ENCODE assay signal across 1 cellular context in genomic region chr14:90816686-90817436, GRCh38.
TF ChIP-seq lines count a peak whose summit lies in the region.

No MANE protein-coding gene starts in this region.

TF ChIP-seq in WTC11, 78 proteins besides CTCF, POLR2A, EP300 and RAD21 (continued from another document):
- TF ChIP-seq STAT6 (CRISPR knock-in tag; conservative IDR thresholded peaks at IDR 0.05; ENCODE audit: low read depth) (no peak), ZSCAN18 (CRISPR knock-in tag; IDR thresholded peaks at IDR 0.05) (no peak), TEAD4 (CRISPR knock-in tag; IDR thresholded peaks at IDR 0.05) (no peak), EMX1 (CRISPR knock-in tag; IDR thresholded peaks at IDR 0.05) (no peak), PREB (CRISPR knock-in tag; IDR thresholded peaks at IDR 0.05; ENCODE audit: borderline replicate concordance) (no peak), AR (CRISPR knock-in tag; IDR thresholded peaks at IDR 0.05) (no peak), FOXK1 (CRISPR knock-in tag; IDR thresholded peaks at IDR 0.05) (no peak), GRHL2 (CRISPR knock-in tag; IDR thresholded peaks at IDR 0.05; ENCODE audit: insufficient replicate concordance, severe bottlenecking) (no peak), ZNF281 (CRISPR knock-in tag; IDR thresholded peaks at IDR 0.05) (no peak)
TF ChIP-seq in WTC11: peak in this region for 0.
